In genomic region chr1:153967109-153967999, GRCh38 we compare ENCODE assay signal across 1 cellular context.
TF ChIP-seq lines count a peak whose summit lies in the region.

A gene with protein sequence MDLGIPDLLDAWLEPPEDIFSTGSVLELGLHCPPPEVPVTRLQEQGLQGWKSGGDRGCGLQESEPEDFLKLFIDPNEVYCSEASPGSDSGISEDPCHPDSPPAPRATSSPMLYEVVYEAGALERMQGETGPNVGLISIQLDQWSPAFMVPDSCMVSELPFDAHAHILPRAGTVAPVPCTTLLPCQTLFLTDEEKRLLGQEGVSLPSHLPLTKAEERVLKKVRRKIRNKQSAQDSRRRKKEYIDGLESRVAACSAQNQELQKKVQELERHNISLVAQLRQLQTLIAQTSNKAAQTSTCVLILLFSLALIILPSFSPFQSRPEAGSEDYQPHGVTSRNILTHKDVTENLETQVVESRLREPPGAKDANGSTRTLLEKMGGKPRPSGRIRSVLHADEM (plus strand): TSS chr1:153967902. CDS start chr1:153968526, 624 bp downstream.

TF ChIP-seq in K562, 482 proteins besides CTCF, POLR2A, EP300 and RAD21 (continued from another document and continues in another):
- TF ChIP-seq, protein P1, sequence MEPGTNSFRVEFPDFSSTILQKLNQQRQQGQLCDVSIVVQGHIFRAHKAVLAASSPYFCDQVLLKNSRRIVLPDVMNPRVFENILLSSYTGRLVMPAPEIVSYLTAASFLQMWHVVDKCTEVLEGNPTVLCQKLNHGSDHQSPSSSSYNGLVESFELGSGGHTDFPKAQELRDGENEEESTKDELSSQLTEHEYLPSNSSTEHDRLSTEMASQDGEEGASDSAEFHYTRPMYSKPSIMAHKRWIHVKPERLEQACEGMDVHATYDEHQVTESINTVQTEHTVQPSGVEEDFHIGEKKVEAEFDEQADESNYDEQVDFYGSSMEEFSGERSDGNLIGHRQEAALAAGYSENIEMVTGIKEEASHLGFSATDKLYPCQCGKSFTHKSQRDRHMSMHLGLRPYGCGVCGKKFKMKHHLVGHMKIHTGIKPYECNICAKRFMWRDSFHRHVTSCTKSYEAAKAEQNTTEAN (CRISPR knock-in tag; IDR thresholded peaks at IDR 0.05): peak; percentile 49; the same call in 1 of the 2 replicates
- TF ChIP-seq, protein P2, sequence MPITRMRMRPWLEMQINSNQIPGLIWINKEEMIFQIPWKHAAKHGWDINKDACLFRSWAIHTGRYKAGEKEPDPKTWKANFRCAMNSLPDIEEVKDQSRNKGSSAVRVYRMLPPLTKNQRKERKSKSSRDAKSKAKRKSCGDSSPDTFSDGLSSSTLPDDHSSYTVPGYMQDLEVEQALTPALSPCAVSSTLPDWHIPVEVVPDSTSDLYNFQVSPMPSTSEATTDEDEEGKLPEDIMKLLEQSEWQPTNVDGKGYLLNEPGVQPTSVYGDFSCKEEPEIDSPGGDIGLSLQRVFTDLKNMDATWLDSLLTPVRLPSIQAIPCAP (CRISPR knock-in tag; IDR thresholded peaks at IDR 0.05; ENCODE audit: borderline replicate concordance): no peak
- TF ChIP-seq IRF2 (CRISPR knock-in tag; IDR thresholded peaks at IDR 0.05): no peak
- TF ChIP-seq, protein P3, sequence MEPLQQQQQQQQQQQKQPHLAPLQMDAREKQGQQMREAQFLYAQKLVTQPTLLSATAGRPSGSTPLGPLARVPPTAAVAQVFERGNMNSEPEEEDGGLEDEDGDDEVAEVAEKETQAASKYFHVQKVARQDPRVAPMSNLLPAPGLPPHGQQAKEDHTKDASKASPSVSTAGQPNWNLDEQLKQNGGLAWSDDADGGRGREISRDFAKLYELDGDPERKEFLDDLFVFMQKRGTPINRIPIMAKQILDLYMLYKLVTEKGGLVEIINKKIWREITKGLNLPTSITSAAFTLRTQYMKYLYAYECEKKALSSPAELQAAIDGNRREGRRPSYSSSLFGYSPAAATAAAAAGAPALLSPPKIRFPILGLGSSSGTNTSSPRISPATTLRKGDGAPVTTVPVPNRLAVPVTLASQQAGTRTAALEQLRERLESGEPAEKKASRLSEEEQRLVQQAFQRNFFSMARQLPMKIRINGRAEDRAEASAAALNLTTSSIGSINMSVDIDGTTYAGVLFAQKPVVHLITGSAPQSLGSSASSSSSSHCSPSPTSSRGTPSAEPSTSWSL (CRISPR knock-in tag; IDR thresholded peaks at IDR 0.05; ENCODE audit: borderline replicate concordance): no peak
- peak; percentile 17; the same call in 1 of the 2 replicates for TF ChIP-seq NR2C1 (IDR thresholded peaks at IDR 0.05)
- peak; percentile 77 for TF ChIP-seq NR2C1 (tag; IDR thresholded peaks at IDR 0.05)
- TF ChIP-seq ZNF253 (CRISPR knock-in tag; conservative IDR thresholded peaks at IDR 0.05): no peak
- no peak for TF ChIP-seq NR3C1 (CRISPR knock-in tag; IDR thresholded peaks at IDR 0.05)
- TF ChIP-seq CC2D1A (IDR thresholded peaks at IDR 0.05): peak; percentile 47; the same call in 1 of the 2 replicates
- TF ChIP-seq THRB (CRISPR knock-in tag; conservative IDR thresholded peaks at IDR 0.05): 0 out of 2 replicates have a peak, but pooled peaks have one; percentile 63
- no peak for TF ChIP-seq KLF6 (CRISPR knock-in tag; IDR thresholded peaks at IDR 0.05; ENCODE audit: borderline replicate concordance)
- no peak for TF ChIP-seq ZKSCAN8 (CRISPR knock-in tag; IDR thresholded peaks at IDR 0.05)
- peak; percentile 61; the same call in 1 of the 2 replicates for TF ChIP-seq E2F1 (CRISPR knock-in tag; IDR thresholded peaks at IDR 0.05)
- peak; percentile 71 for TF ChIP-seq PHF20 (IDR thresholded peaks at IDR 0.05; ENCODE audit: partially characterized antibody)
- TF ChIP-seq OTX1 (CRISPR knock-in tag; IDR thresholded peaks at IDR 0.05): 0 out of 2 replicates have a peak, but pooled peaks have one; percentile 39
- TF ChIP-seq POLR2B (IDR thresholded peaks at IDR 0.05; ENCODE audit: low read depth, partially characterized antibody): peak; percentile 89
- TF ChIP-seq, protein P4, sequence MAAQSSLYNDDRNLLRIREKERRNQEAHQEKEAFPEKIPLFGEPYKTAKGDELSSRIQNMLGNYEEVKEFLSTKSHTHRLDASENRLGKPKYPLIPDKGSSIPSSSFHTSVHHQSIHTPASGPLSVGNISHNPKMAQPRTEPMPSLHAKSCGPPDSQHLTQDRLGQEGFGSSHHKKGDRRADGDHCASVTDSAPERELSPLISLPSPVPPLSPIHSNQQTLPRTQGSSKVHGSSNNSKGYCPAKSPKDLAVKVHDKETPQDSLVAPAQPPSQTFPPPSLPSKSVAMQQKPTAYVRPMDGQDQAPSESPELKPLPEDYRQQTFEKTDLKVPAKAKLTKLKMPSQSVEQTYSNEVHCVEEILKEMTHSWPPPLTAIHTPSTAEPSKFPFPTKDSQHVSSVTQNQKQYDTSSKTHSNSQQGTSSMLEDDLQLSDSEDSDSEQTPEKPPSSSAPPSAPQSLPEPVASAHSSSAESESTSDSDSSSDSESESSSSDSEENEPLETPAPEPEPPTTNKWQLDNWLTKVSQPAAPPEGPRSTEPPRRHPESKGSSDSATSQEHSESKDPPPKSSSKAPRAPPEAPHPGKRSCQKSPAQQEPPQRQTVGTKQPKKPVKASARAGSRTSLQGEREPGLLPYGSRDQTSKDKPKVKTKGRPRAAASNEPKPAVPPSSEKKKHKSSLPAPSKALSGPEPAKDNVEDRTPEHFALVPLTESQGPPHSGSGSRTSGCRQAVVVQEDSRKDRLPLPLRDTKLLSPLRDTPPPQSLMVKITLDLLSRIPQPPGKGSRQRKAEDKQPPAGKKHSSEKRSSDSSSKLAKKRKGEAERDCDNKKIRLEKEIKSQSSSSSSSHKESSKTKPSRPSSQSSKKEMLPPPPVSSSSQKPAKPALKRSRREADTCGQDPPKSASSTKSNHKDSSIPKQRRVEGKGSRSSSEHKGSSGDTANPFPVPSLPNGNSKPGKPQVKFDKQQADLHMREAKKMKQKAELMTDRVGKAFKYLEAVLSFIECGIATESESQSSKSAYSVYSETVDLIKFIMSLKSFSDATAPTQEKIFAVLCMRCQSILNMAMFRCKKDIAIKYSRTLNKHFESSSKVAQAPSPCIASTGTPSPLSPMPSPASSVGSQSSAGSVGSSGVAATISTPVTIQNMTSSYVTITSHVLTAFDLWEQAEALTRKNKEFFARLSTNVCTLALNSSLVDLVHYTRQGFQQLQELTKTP (IDR thresholded peaks at IDR 0.05; ENCODE audit: low read depth in 1 of 2, partially characterized antibody in 2 of 2): peak; percentile 77 to 94
- peak; percentile 22 for TF ChIP-seq FIP1L1 (IDR thresholded peaks at IDR 0.05; ENCODE audit: low read depth, low read length, poor library complexity, severe bottlenecking)
- 0 out of 2 replicates have a peak, but pooled peaks have one; percentile 21 for TF ChIP-seq XRCC5 (IDR thresholded peaks at IDR 0.05; ENCODE audit: low read depth, low read length)
- TF ChIP-seq TFAM (CRISPR knock-in tag; conservative IDR thresholded peaks at IDR 0.05): no peak
- peak in 2 of 3 experiments; percentile 87 to 93 for TF ChIP-seq YY1 (IDR thresholded peaks at IDR 0.05; ENCODE audit: borderline replicate concordance in 1 of 3, control insufficient read depth in 1 of 3, extremely low read depth in 1 of 3, insufficient read depth in 3 of 3, insufficient read length in 1 of 3, insufficient replicate concordance in 2 of 3, low read depth in 1 of 3, low read length in 2 of 3)
- TF ChIP-seq, protein P5, sequence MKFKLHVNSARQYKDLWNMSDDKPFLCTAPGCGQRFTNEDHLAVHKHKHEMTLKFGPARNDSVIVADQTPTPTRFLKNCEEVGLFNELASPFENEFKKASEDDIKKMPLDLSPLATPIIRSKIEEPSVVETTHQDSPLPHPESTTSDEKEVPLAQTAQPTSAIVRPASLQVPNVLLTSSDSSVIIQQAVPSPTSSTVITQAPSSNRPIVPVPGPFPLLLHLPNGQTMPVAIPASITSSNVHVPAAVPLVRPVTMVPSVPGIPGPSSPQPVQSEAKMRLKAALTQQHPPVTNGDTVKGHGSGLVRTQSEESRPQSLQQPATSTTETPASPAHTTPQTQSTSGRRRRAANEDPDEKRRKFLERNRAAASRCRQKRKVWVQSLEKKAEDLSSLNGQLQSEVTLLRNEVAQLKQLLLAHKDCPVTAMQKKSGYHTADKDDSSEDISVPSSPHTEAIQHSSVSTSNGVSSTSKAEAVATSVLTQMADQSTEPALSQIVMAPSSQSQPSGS (CRISPR knock-in tag; IDR thresholded peaks at IDR 0.05): no peak
- TF ChIP-seq TCFL5 (CRISPR knock-in tag; conservative IDR thresholded peaks at IDR 0.05): no peak
- TF ChIP-seq ZNF316 (IDR thresholded peaks at IDR 0.05): no peak
- no peak for TF ChIP-seq SMAD3 (CRISPR knock-in tag; conservative IDR thresholded peaks at IDR 0.05)
- TF ChIP-seq SMARCC2 (IDR thresholded peaks at IDR 0.05; ENCODE audit: low read depth): 0 out of 2 replicates have a peak, but pooled peaks have one; percentile 14
- no peak for TF ChIP-seq RBM39 (optimal IDR thresholded peaks at IDR 0.05; ENCODE audit: low read depth, low read length)
- no peak for TF ChIP-seq ATF1 (CRISPR knock-in tag; IDR thresholded peaks at IDR 0.05)
- peak; percentile 87 for TF ChIP-seq ATF1 (tag; IDR thresholded peaks at IDR 0.05)
- TF ChIP-seq, protein P6, sequence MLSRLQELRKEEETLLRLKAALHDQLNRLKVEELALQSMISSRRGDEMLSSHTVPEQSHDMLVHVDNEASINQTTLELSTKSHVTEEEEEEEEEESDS (CRISPR knock-in tag; IDR thresholded peaks at IDR 0.05): no peak
- TF ChIP-seq ZKSCAN3 (CRISPR knock-in tag; IDR thresholded peaks at IDR 0.05): no peak
- no peak for TF ChIP-seq GTF3C2 (IDR thresholded peaks at IDR 0.05; ENCODE audit: borderline replicate concordance, extremely low read depth, insufficient read length)
- peak; percentile 54; the same call in 1 of the 2 replicates for TF ChIP-seq ZBTB33 (CRISPR knock-in tag; IDR thresholded peaks at IDR 0.05)
- peak; percentile 96 for TF ChIP-seq ASH1L (IDR thresholded peaks at IDR 0.05; ENCODE audit: borderline replicate concordance, low read depth, partially characterized antibody)
- no peak for TF ChIP-seq TGIF2 (CRISPR knock-in tag; IDR thresholded peaks at IDR 0.05)
- TF ChIP-seq, protein P7, sequence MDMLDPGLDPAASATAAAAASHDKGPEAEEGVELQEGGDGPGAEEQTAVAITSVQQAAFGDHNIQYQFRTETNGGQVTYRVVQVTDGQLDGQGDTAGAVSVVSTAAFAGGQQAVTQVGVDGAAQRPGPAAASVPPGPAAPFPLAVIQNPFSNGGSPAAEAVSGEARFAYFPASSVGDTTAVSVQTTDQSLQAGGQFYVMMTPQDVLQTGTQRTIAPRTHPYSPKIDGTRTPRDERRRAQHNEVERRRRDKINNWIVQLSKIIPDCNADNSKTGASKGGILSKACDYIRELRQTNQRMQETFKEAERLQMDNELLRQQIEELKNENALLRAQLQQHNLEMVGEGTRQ (CRISPR knock-in tag; IDR thresholded peaks at IDR 0.05): peak; percentile 95
- TF ChIP-seq, protein P8, sequence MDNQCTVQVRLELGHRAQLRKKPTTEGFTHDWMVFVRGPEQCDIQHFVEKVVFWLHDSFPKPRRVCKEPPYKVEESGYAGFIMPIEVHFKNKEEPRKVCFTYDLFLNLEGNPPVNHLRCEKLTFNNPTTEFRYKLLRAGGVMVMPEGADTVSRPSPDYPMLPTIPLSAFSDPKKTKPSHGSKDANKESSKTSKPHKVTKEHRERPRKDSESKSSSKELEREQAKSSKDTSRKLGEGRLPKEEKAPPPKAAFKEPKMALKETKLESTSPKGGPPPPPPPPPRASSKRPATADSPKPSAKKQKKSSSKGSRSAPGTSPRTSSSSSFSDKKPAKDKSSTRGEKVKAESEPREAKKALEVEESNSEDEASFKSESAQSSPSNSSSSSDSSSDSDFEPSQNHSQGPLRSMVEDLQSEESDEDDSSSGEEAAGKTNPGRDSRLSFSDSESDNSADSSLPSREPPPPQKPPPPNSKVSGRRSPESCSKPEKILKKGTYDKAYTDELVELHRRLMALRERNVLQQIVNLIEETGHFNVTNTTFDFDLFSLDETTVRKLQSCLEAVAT (IDR thresholded peaks at IDR 0.05): peak; percentile 81 to 91; a peak in 3 of 4 replicates
